ENCODE assay signal across 2 cellular contexts in genomic region chr19:13544423-13544822, GRCh38.
TF ChIP-seq lines count a peak whose summit lies in the region.

No MANE protein-coding gene starts in this region.

TF ChIP-seq in HepG2, 621 proteins besides CTCF, POLR2A, EP300 and RAD21:
- no peak for TF ChIP-seq KMT2A (CRISPR knock-in tag; IDR thresholded peaks at IDR 0.05)
- no peak for TF ChIP-seq PLRG1 (conservative IDR thresholded peaks at IDR 0.05)
- peak; percentile 89 for TF ChIP-seq ZNF12 (CRISPR knock-in tag; IDR thresholded peaks at IDR 0.05)
- TF ChIP-seq JUND (CRISPR knock-in tag; IDR thresholded peaks at IDR 0.05), result no peak
- no peak for TF ChIP-seq ZNF737 (CRISPR knock-in tag; IDR thresholded peaks at IDR 0.05; ENCODE audit: borderline replicate concordance)

TF ChIP-seq in K562, 482 proteins besides CTCF, POLR2A, EP300 and RAD21:
- TF ChIP-seq ZNF12 (CRISPR knock-in tag; IDR thresholded peaks at IDR 0.05), result peak; percentile 83; the same call in 1 of the 2 replicates
- TF ChIP-seq ATF7 (IDR thresholded peaks at IDR 0.05), result no peak
TF ChIP-seq in K562: peak in this region for 1.
